Comparison of ENCODE assay signal across 19 cellular contexts in the genomic region with DNA sequence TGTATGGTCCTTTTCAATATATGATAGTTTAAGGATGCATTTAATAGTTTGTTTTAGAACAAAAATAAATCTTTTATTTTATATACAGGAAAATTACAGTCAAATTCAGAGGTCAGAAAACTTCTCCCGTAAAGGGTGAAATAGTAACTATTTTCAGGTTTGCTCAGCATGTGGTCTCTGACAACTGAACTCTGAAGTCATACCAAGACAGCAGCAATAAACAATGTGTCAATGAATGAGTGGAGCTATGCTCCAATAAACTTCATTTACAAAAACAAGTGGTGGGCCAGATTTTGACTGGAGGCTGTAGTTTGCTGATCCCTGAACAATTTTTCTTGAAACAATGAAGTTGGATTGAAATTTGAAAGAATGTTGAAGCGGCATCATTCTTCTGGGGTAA.
DNase-seq lines count a peak whose midpoint lies in the region; ATAC-seq and TF ChIP-seq lines count a peak whose summit lies in the region.
"Had no signal": no experiment of that assay in that cellular context is flagged by ENCODE, and none has a peak within 500 bp of the region (broad histone marks: within the 10 kb centered on the region; RNA-seq: fewer than 3 reads in every experiment).

No MANE protein-coding gene starts in this region.

- no peaks in the 10 kb centered on the region for H4K20me1 ChIP-seq in OCI-LY3 (ENCODE audit: insufficient read depth, low read length)

- no peak for TF ChIP-seq CTCF in Caco-2 (IDR thresholded peaks at IDR 0.05; ENCODE audit: insufficient read depth in 1 of 2, low read depth in 1 of 2, low read length in 1 of 2, severe bottlenecking in 1 of 2, unreplicated experiment in 1 of 2)
- TF ChIP-seq CTCF in OCI-LY3 (IDR thresholded peaks at IDR 0.05; ENCODE audit: low read depth, low read length) = no peak
- no peak for TF ChIP-seq CTCF in foreskin keratinocyte (conservative IDR thresholded peaks at IDR 0.05)

- H3K4me1 ChIP-seq in Caco-2 = peaks cover 6% of the 10 kb centered on the region; the same call in 1 of the 2 replicates
- peaks cover 19% of the 10 kb centered on the region for H3K4me1 ChIP-seq in OCI-LY3 (ENCODE audit: low read length)
- H3K4me1 ChIP-seq in foreskin keratinocyte = no peaks in the 10 kb centered on the region
- H3K4me1 ChIP-seq: BE2C had no signal

- H3K9me3 Mint-ChIP-seq in Caco-2 (ENCODE audit: unreplicated experiment) = peaks cover 22% of the 10 kb centered on the region

- H3K27me3 Mint-ChIP-seq in Caco-2 (ENCODE audit: insufficient read depth, unreplicated experiment) = no peaks in the 10 kb centered on the region

- DNase-seq in Caco-2 (no peak), kidney tubule cell (ENCODE audit: low spot score) (peak; percentile 2), HPDE6-E6E7 (ENCODE audit: extremely low spot score) (no peak), Right ventricle myocardium inferior (ENCODE audit: missing footprints) (no peak), foreskin keratinocyte (no peak)
- DNase-seq: BE2C; DMS79 treated with DMSO at 0.1 percent for 48 hours; KG1; NCI-H1092 treated with DMSO at 0.1 percent for 48 hours; NCI-H1436 treated with DMSO at 0.1 percent for 48 hours; NCI-H2029; NCI-H2227 treated with DMSO at 0.1 percent for 48 hours; NCI-H510A treated with DMSO at 0.1 percent for 48 hours; NCI-H748 treated with DMSO at 0.1 percent for 48 hours; NK-92 treated with Interleukin-12 subunit alpha and Interleukin-12 subunit beta, amount 100 ng/mL, for 24 hours; SHP77; SK-N-SH had no signal

- CTCF ChIA-PET in Caco-2 (lab: Charles Lee) = no interaction called here

- peak overlapping the region; percentile 34 for H3K4me2 ChIP-seq in OCI-LY3 (ENCODE audit: low read length)

- H3K4me3 ChIP-seq in Caco-2 (ENCODE audit: low read depth, low read length) (no peak overlapping the region), OCI-LY3 (ENCODE audit: low read length) (no peak overlapping the region)

- POLR2A ChIA-PET in Caco-2 (lab: Charles Lee) = no interaction called here

- peaks cover 6% of the 10 kb centered on the region for H3K4me1 Mint-ChIP-seq in Caco-2 (ENCODE audit: low read depth, unreplicated experiment)

- H3K9me3 ChIP-seq in Caco-2 = peaks cover 12% of the 10 kb centered on the region
- no peaks in the 10 kb centered on the region for H3K9me3 ChIP-seq in OCI-LY3 (ENCODE audit: insufficient read depth, low read length)
- H3K9me3 ChIP-seq: BE2C, SK-N-SH had no signal

- no peaks in the 10 kb centered on the region for H3K36me3 Mint-ChIP-seq in Caco-2 (ENCODE audit: insufficient read depth, unreplicated experiment)

- H3K27me3 ChIP-seq in Caco-2 (replicated peaks; ENCODE audit: control insufficient read depth, insufficient read depth, low read length) (no peaks in the 10 kb centered on the region), OCI-LY3 (ENCODE audit: low read depth, low read length) (no peaks in the 10 kb centered on the region), foreskin keratinocyte (no peaks in the 10 kb centered on the region)
- H3K27me3 ChIP-seq: BE2C had no signal

- intact Hi-C loops in Caco-2 (cut with micrococcal nuclease; ENCODE audit: unreplicated experiment) = no loop called here
- intact Hi-C loops in Right ventricle myocardium inferior (cut with DNase I) = no loop called here

- no TSS peak for BruUV-seq in Caco-2 (replicated peaks; lab: Mats Ljungman, UMichigan)

- ATAC-seq in HG02610 (IDR thresholded peaks at IDR 0.05; ENCODE audit: unreplicated experiment) (peak; percentile 63), Right ventricle myocardium inferior (no peak), foreskin keratinocyte (no peak)

- no peak overlapping the region for H3K27ac ChIP-seq in OCI-LY3 (ENCODE audit: low read length)
- no peak overlapping the region for H3K27ac ChIP-seq in foreskin keratinocyte

- peak overlapping the region; percentile 28 for H3K27ac Mint-ChIP-seq in Caco-2 (ENCODE audit: unreplicated experiment)

- H3K4me3 Mint-ChIP-seq in Caco-2 (ENCODE audit: unreplicated experiment) = no peak overlapping the region

- H3K36me3 ChIP-seq in Caco-2 (ENCODE audit: control insufficient read depth, insufficient read depth, low read length) (no peaks in the 10 kb centered on the region), OCI-LY3 (replicated peaks; ENCODE audit: low read depth, low read length) (no peaks in the 10 kb centered on the region)
- H3K36me3 ChIP-seq: BE2C had no signal

- no peak overlapping the region for H3K9ac ChIP-seq in OCI-LY3 (ENCODE audit: low read length)
- H3K9ac ChIP-seq: SK-N-SH had no signal

- H3K79me2 ChIP-seq in OCI-LY3 (ENCODE audit: low read length) = no peaks in the 10 kb centered on the region

- no peak overlapping the region for H2AFZ ChIP-seq in OCI-LY3 (ENCODE audit: low read depth, low read length)
